Comparison of ENCODE assay signal across 8 cellular contexts in genomic region chr20:309306-309840, GRCh38. TPM values are rescaled to one million over a fixed set of nuclear protein-coding genes. Genes with fewer than 3 reads are reported as not detected.
DNase-seq lines count a peak whose midpoint lies in the region; ATAC-seq, FAIRE-seq and TF ChIP-seq lines count a peak whose summit lies in the region.

No MANE protein-coding gene starts in this region.

- H3K27me3 ChIP-seq in mammary epithelial cell (ENCODE audit: insufficient read depth, low read length) (no peaks in the 10 kb centered on the region), mucosa of rectum (ENCODE audit: control insufficient read depth in 2 of 2, insufficient read depth in 2 of 2, low read length in 2 of 2) (no peaks in the 10 kb centered on the region)

- WGBS in mammary epithelial cell (ENCODE audit: low coverage, missing lambda C conversion rate): 27% methylated on average over 6 of the region's 6 CpGs

- DNase-seq in ACHN (peak; percentile 44), HTR-8/SVneo (ENCODE audit: insufficient read length, low spot score) (no peak), mammary epithelial cell (no peak), NCI-H748 (lab: John Stamatoyannopoulos, UW; ENCODE audit: unreplicated experiment) (no peak), cerebellum (ENCODE audit: low spot score) (no peak)

- no TSS peak for BruUV-seq in mammary epithelial cell (replicated peaks; lab: Mats Ljungman, UMichigan)

- no peak for TF ChIP-seq CTCF in mammary epithelial cell (conservative IDR thresholded peaks at IDR 0.05 in 1 of 2, IDR thresholded peaks at IDR 0.05 in 1 of 2; ENCODE audit: extremely low read depth in 1 of 2, insufficient read depth in 1 of 2, low read depth in 1 of 2, low read length in 2 of 2)

- no peaks in the 10 kb centered on the region for H3K36me3 ChIP-seq in mammary epithelial cell (ENCODE audit: insufficient read depth, low read length)
- H3K36me3 ChIP-seq in mucosa of rectum (ENCODE audit: control insufficient read depth in 2 of 2, insufficient read depth in 2 of 2, low read length in 2 of 2): no peaks in the 10 kb centered on the region

- intact Hi-C loops in mammary epithelial cell (cut with micrococcal nuclease): no loop called here

- H3K9ac ChIP-seq in mammary epithelial cell (ENCODE audit: insufficient read depth, low read length) (no peak overlapping the region), mucosa of rectum (ENCODE audit: low read depth in 1 of 2, low read length in 2 of 2) (no peak overlapping the region)

- H3K79me2 ChIP-seq in mammary epithelial cell (ENCODE audit: insufficient read depth, low read length): no peaks in the 10 kb centered on the region

- dilution Hi-C loops in mammary epithelial cell (cut with HindIII; ENCODE audit: low sequenced_read_pairs): no loop called here

- no peaks in the 10 kb centered on the region for H4K20me1 ChIP-seq in mammary epithelial cell (ENCODE audit: insufficient read depth, low read length)

- peak; percentile 4 for FAIRE-seq in HTR-8/SVneo (lab: Jason Lieb, UNC)

- H3K27ac ChIP-seq in mammary epithelial cell (ENCODE audit: insufficient read depth, low read depth, low read length) (peak overlapping the region; percentile 48), mucosa of rectum (ENCODE audit: low read depth in 2 of 2, low read length in 2 of 2) (peak overlapping the region; percentile 66 to 68)

- H3K4me1 ChIP-seq in mammary epithelial cell (ENCODE audit: insufficient read depth, low read length) (peaks cover 23% of the 10 kb centered on the region), mucosa of rectum (ENCODE audit: control insufficient read depth in 2 of 2, insufficient read depth in 2 of 2, low read length in 2 of 2) (peaks cover 0 to 4% of the 10 kb centered on the region in 2 donors)

- H3K4me2 ChIP-seq in mammary epithelial cell (ENCODE audit: insufficient read depth, low read depth, low read length): no peak overlapping the region

- ATAC-seq in GM19397 (IDR thresholded peaks at IDR 0.05; ENCODE audit: unreplicated experiment) (no peak), GM18909 (IDR thresholded peaks at IDR 0.05; ENCODE audit: poor library complexity, unreplicated experiment) (no peak)

- in situ Hi-C loops in ACHN (cut with HindIII; ENCODE audit: low pct_ligation_motif_present, low pct_unique_long_range_greater_than_20kb, low sequenced_read_pairs): no loop called here
- in situ Hi-C loops in mammary epithelial cell (cut with MboI; ENCODE audit: low sequenced_read_pairs in 2 of 2): no loop called here

- H3K9me3 ChIP-seq in mammary epithelial cell (replicated peaks; ENCODE audit: insufficient read depth, low read length) (peaks cover 4% of the 10 kb centered on the region), mucosa of rectum (ENCODE audit: control insufficient read depth in 2 of 2, low read length in 2 of 2) (no peaks in the 10 kb centered on the region)

- H2AFZ ChIP-seq in mammary epithelial cell (ENCODE audit: low read depth, low read length): peak overlapping the region; percentile 54

- CTCF ChIA-PET in mammary epithelial cell (lab: Charles Lee; ENCODE audit: low non-redundant PET): no interaction called here

- H3K4me3 ChIP-seq in mammary epithelial cell (replicated peaks in 1 of 3; ENCODE audit: insufficient read depth in 1 of 3, low read depth in 2 of 3, low read length in 3 of 3): no peak overlapping the region
- peak overlapping the region; percentile 45 to 48 for H3K4me3 ChIP-seq in mucosa of rectum (ENCODE audit: low read length in 2 of 2)

RNA-seq across cellular contexts. Expression of gene ZCCHC3, which starts 12.0 kb away (rescaled TPM):
- total RNA-seq in mammary epithelial cell: 10 to 100 TPM in 1 of 2 donors, 1 to 10 TPM in 1; 9.2 to 11.5 TPM
- 6.6 TPM for polyA plus RNA-seq in mammary epithelial cell
- 9.7 TPM for polyA minus RNA-seq in mammary epithelial cell
- 13.5 TPM for total RNA-seq in cerebellum

RNA-seq across cellular contexts. Expression of gene SOX12, which starts 16.0 kb away (rescaled TPM):
- total RNA-seq in mammary epithelial cell: 1 to 10 TPM; 3.7 to 6.2 TPM
- polyA plus RNA-seq in mammary epithelial cell: 2.0 TPM
- polyA minus RNA-seq in mammary epithelial cell: 1.3 TPM
- total RNA-seq in cerebellum: 8.5 TPM

RNA-seq across cellular contexts. Expression of gene C20orf96, which starts 18.8 kb away (rescaled TPM):
- 1 to 10 TPM in 1 of 2 donors, under 1 TPM in 1; 0.83 to 2.7 TPM for total RNA-seq in mammary epithelial cell
- polyA plus RNA-seq in mammary epithelial cell: 2.3 TPM
- polyA minus RNA-seq in mammary epithelial cell: not detected
- 6.3 TPM for total RNA-seq in cerebellum

RNA-seq across cellular contexts. Expression of gene NRSN2, which starts 37.5 kb away (rescaled TPM):
- 10 to 100 TPM; 16.9 to 48.3 TPM for total RNA-seq in mammary epithelial cell
- polyA plus RNA-seq in mammary epithelial cell: 26.7 TPM
- polyA minus RNA-seq in mammary epithelial cell: 13.6 TPM
- 21.0 TPM for total RNA-seq in cerebellum

RNA-seq across cellular contexts. Expression of gene DEFB132, which starts 51.8 kb away (rescaled TPM):
- not detected for total RNA-seq in mammary epithelial cell
- polyA plus RNA-seq in mammary epithelial cell: not detected
- not detected for polyA minus RNA-seq in mammary epithelial cell
- total RNA-seq in cerebellum: not detected

Comparison
In these comparisons a context has a peak if more than half of its experiments do, and no peak if none do; other contexts are left out.
1. H3K4me3 ChIP-seq: peak in mucosa of rectum (2 of 2); none in mammary epithelial cell (0 of 3).